In genomic region chr5:100182402-100182801, GRCh38 we compare ENCODE assay signal across 8 cellular contexts.
"Had no signal": no experiment of that assay in that cellular context is flagged by ENCODE, and none has a peak within 500 bp of the region (broad histone marks: within the 10 kb centered on the region; RNA-seq: fewer than 3 reads in every experiment).

No MANE protein-coding gene starts in this region.

- H3K4me1 Mint-ChIP-seq: IgD-negative memory B cell had no signal

- ATAC-seq: HepG2, K562 had no signal

- H3K27ac ChIP-seq: HL-60, KMS-11 had no signal

- H3K36me3 Mint-ChIP-seq: IgD-negative memory B cell had no signal

- H3K4me3 Mint-ChIP-seq: IgD-negative memory B cell had no signal

- DNase-seq: IMR-90, KBM-7, KG1 had no signal

- H3K9ac ChIP-seq: KMS-11 had no signal

- H3K4me2 ChIP-seq: KMS-11 had no signal

- H3K4me3 ChIP-seq: K562 had no signal

- H3K27me3 Mint-ChIP-seq: IgD-negative memory B cell had no signal

- H3K27ac Mint-ChIP-seq: IgD-negative memory B cell had no signal
